11 cellular contexts compared by ENCODE assay signal in genomic region chr5:134446938-134447337, GRCh38. TPM values are rescaled to one million over a fixed set of nuclear protein-coding genes. Genes with fewer than 3 reads are reported as not detected.
DNase-seq lines count a peak whose midpoint lies in the region; ATAC-seq and TF ChIP-seq lines count a peak whose summit lies in the region.
"Had no signal": no experiment of that assay in that cellular context is flagged by ENCODE, and none has a peak within 500 bp of the region (broad histone marks: within the 10 kb centered on the region; RNA-seq: fewer than 3 reads in every experiment).

No MANE protein-coding gene starts in this region.

- TF ChIP-seq POLR2A in NB4 (IDR thresholded peaks at IDR 0.05; ENCODE audit: extremely low read depth, insufficient read length): no peak

- ATAC-seq in GM21786 (IDR thresholded peaks at IDR 0.05; ENCODE audit: unreplicated experiment) (peak; percentile 80), memory B cell (ENCODE audit: low read depth) (peak; percentile 75), GM19452 (IDR thresholded peaks at IDR 0.05; ENCODE audit: unreplicated experiment) (no peak)
- ATAC-seq in activated CD4-positive, alpha-beta T cell treated with anti-CD3 and anti-CD28 coated beads for 36 hours: no peak

- peak; percentile 48 for DNase-seq in GM10248 (ENCODE audit: extremely low spot score)
- DNase-seq in NB4 (ENCODE audit: low read depth): peak; percentile 89
- DNase-seq in memory B cell (ENCODE audit: low spot score in 2 of 2): peak; percentile 59 to 60
- DNase-seq in activated CD4-positive, alpha-beta T cell treated with anti-CD3 and anti-CD28 coated beads, Interleukin-2, amount 50 U/mL, for 4 hours: no peak
- no peak for DNase-seq in activated CD4-positive, alpha-beta T cell treated with anti-CD3 and anti-CD28 coated beads for 36 hours
- DNase-seq in NCI-H2227 treated with DMSO at 0.1 percent for 48 hours (lab: John Stamatoyannopoulos, UW): no peak
- DNase-seq: islet precursor cell, NCI-H187 had no signal

- POLR2A ChIA-PET in GM10248 (lab: Yijun Ruan, JAX): interaction anchor here (0.5 kb wide), 1 partner anchor 80 kb away, joined by 4 read pairs; no protein-coding TSS in a partner anchor
- POLR2A ChIA-PET in activated CD4-positive, alpha-beta T cell treated with anti-CD3 and anti-CD28 coated beads for 36 hours (lab: Charles Lee): interaction anchor here (0.6 kb wide), 1 partner anchor 11 kb away, joined by 3 read pairs; no protein-coding TSS in a partner anchor

- no peaks in the 10 kb centered on the region for H3K27me3 Mint-ChIP-seq in memory B cell
- no peaks in the 10 kb centered on the region for H3K27me3 Mint-ChIP-seq in activated CD4-positive, alpha-beta T cell treated with anti-CD3 and anti-CD28 coated beads for 36 hours

- H3K27ac Mint-ChIP-seq in memory B cell: peak overlapping the region; percentile 90
- H3K27ac Mint-ChIP-seq in activated CD4-positive, alpha-beta T cell treated with anti-CD3 and anti-CD28 coated beads for 36 hours: no peak overlapping the region

- H3K4me1 Mint-ChIP-seq in memory B cell: peaks cover 41% of the 10 kb centered on the region
- H3K4me1 Mint-ChIP-seq in activated CD4-positive, alpha-beta T cell treated with anti-CD3 and anti-CD28 coated beads for 36 hours: no peaks in the 10 kb centered on the region

- no peak for TF ChIP-seq CTCF in GM10248 (IDR thresholded peaks at IDR 0.05; ENCODE audit: control extremely low read depth, extremely low read depth, low read depth, missing control alignments)
- TF ChIP-seq CTCF in NB4 (IDR thresholded peaks at IDR 0.05; ENCODE audit: low read depth, low read length): no peak

- no peaks in the 10 kb centered on the region for H3K9me3 Mint-ChIP-seq in memory B cell
- H3K9me3 Mint-ChIP-seq in activated CD4-positive, alpha-beta T cell treated with anti-CD3 and anti-CD28 coated beads for 36 hours (ENCODE audit: low read depth): no peaks in the 10 kb centered on the region

- peak overlapping the region; percentile 67 for H3K4me3 Mint-ChIP-seq in memory B cell
- no peak overlapping the region for H3K4me3 Mint-ChIP-seq in activated CD4-positive, alpha-beta T cell treated with anti-CD3 and anti-CD28 coated beads for 36 hours

- H3K36me3 Mint-ChIP-seq in memory B cell: no peaks in the 10 kb centered on the region
- no peaks in the 10 kb centered on the region for H3K36me3 Mint-ChIP-seq in activated CD4-positive, alpha-beta T cell treated with anti-CD3 and anti-CD28 coated beads for 36 hours (ENCODE audit: low read depth)

- intact Hi-C loops in activated CD4-positive, alpha-beta T cell treated with anti-CD3 and anti-CD28 coated beads for 36 hours (cut with DNase I, micrococcal nuclease): no loop called here

- CTCF ChIA-PET in GM10248 (lab: Yijun Ruan, JAX): interaction anchor here (1.2 to 2.8 kb wide), 2 partner anchors 13 to 65 kb away, joined by 3 to 11 read pairs; no protein-coding TSS in a partner anchor
- CTCF ChIA-PET in activated CD4-positive, alpha-beta T cell treated with anti-CD3 and anti-CD28 coated beads for 36 hours (lab: Charles Lee): interaction anchor here (0.6 to 1.0 kb wide), 4 partner anchors 38 to 199 kb away, joined by 3 to 4 read pairs (median 4); no protein-coding TSS in a partner anchor

- H3K4me3 ChIP-seq in NB4 (ENCODE audit: low read depth, low read length): no peak overlapping the region
- H3K4me3 ChIP-seq: coronary artery had no signal

RNA-seq across cellular contexts. Expression of gene CDKN2AIPNL, which starts 35.3 kb away (rescaled TPM):
- 10 to 100 TPM; 36.1 to 42.0 TPM for total RNA-seq in activated CD4-positive, alpha-beta T cell treated with anti-CD3 and anti-CD28 coated beads for 36 hours

Comparison
In these comparisons a context has a peak if more than half of its experiments do, and no peak if none do; other contexts are left out.
1. DNase-seq: peak in GM10248 (single experiment), NB4 (single experiment) and memory B cell (2 of 2); none in activated CD4-positive, alpha-beta T cell treated with anti-CD3 and anti-CD28 coated beads, Interleukin-2, amount 50 U/mL, for 4 hours (0 of 2), activated CD4-positive, alpha-beta T cell treated with anti-CD3 and anti-CD28 coated beads for 36 hours (single experiment) and NCI-H2227 treated with DMSO at 0.1 percent for 48 hours (single experiment).
2. ATAC-seq: peak in GM21786 (single experiment) and memory B cell (single experiment); none in activated CD4-positive, alpha-beta T cell treated with anti-CD3 and anti-CD28 coated beads for 36 hours (single experiment) and GM19452 (single experiment).